In the genomic region with DNA sequence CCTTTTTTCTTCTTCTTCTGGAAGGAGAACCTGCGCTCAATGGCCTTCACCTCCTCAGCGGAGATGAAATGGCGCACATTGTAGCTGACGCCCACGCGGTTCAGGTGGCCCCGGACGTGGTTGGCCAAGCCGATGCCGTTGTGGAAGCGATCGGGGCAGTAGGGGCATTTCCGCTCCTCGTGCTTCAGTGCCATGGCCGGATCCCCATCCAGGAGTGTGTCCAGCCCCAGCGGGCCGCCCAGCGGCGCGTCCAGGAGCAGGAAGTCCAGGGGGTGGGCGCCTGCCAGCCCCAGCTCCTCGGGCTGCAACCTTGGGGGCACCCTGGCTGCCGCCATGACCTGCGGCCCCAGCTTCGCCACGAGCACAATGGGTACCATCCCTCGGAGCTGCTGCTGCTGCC, we compare ENCODE assay signal across 19 cellular contexts. TPM values are rescaled to one million over a fixed set of nuclear protein-coding genes. Genes with fewer than 3 reads are reported as not detected.
DNase-seq lines count a peak whose midpoint lies in the region; ATAC-seq, FAIRE-seq and TF ChIP-seq lines count a peak whose summit lies in the region.
"Had no signal": no experiment of that assay in that cellular context is flagged by ENCODE, and none has a peak within 500 bp of the region (broad histone marks: within the 10 kb centered on the region; RNA-seq: fewer than 3 reads in every experiment).

No MANE protein-coding gene starts in this region.

- H3K27ac ChIP-seq in HepG2 (ENCODE audit: extremely low read length, insufficient read depth, low read length): peak overlapping the region; percentile 78
- H3K27ac ChIP-seq in right lobe of liver: no peak overlapping the region
- H3K27ac ChIP-seq in stomach smooth muscle (ENCODE audit: low read length): peak overlapping the region; percentile 85
- H3K27ac ChIP-seq: 22Rv1 had no signal

- H2AFZ ChIP-seq in HepG2 (ENCODE audit: low read length): no peak overlapping the region

- no peak overlapping the region for H3K4me3 ChIP-seq in HepG2 (replicated peaks in 1 of 3; ENCODE audit: insufficient read depth in 1 of 3, low read depth in 2 of 3, low read length in 3 of 3)
- H3K4me3 ChIP-seq in right lobe of liver: no peak overlapping the region
- H3K4me3 ChIP-seq in stomach smooth muscle (ENCODE audit: low read length in 2 of 2): no peak overlapping the region

- in situ Hi-C loops in HepG2 (cut with HindIII; ENCODE audit: extremely low pct_ligation_motif_present, low pct_unique_long_range_greater_than_20kb): no loop called here

- H3K4me1 ChIP-seq in HepG2 (ENCODE audit: insufficient read depth, low read length): peaks cover 34% of the 10 kb centered on the region
- peaks cover 0 to 19% (median 9%) of the 10 kb centered on the region in 4 donors for H3K4me1 ChIP-seq in right lobe of liver
- H3K4me1 ChIP-seq in stomach smooth muscle (ENCODE audit: control insufficient read depth, insufficient read depth, low read length): peaks cover 32% of the 10 kb centered on the region

- CTCF ChIA-PET in HepG2 (lab: Yijun Ruan, JAX; ENCODE audit: low intra/inter-chr PET ratio, low total read pairs): interaction anchor here (1.6 kb wide), 1 partner anchor 19 kb away, joined by 5 read pairs; no protein-coding TSS in a partner anchor

- intact Hi-C loops in HepG2 (cut with micrococcal nuclease; ENCODE audit: unreplicated experiment): no loop called here
- intact Hi-C loops in right lobe of liver (cut with DNase I): no loop called here

- TF ChIP-seq POLR2A in HepG2 (IDR thresholded peaks at IDR 0.05; ENCODE audit: insufficient read depth in 1 of 2, low read depth in 2 of 2, low read length in 2 of 2) (no peak), right lobe of liver (IDR thresholded peaks at IDR 0.05) (no peak)

- H3K4me2 ChIP-seq in HepG2 (ENCODE audit: low read depth, low read length): peak overlapping the region; percentile 72

- ATAC-seq in HepG2 (no peak), right lobe of liver (no peak), GM21381 (IDR thresholded peaks at IDR 0.05; ENCODE audit: unreplicated experiment) (no peak)

- H3K9ac ChIP-seq in HepG2 (ENCODE audit: insufficient read depth, low read depth, low read length) (no peak overlapping the region), stomach smooth muscle (ENCODE audit: low read length in 2 of 2) (no peak overlapping the region)

- no peaks in the 10 kb centered on the region for H3K9me3 ChIP-seq in HepG2 (ENCODE audit: low read length)
- no peaks in the 10 kb centered on the region for H3K9me3 ChIP-seq in right lobe of liver
- no peaks in the 10 kb centered on the region for H3K9me3 ChIP-seq in stomach smooth muscle (ENCODE audit: control insufficient read depth in 2 of 2, low read length in 2 of 2)

- no peak for TF ChIP-seq CTCF in HepG2 (CRISPR knock-in tag; IDR thresholded peaks at IDR 0.05)
- no peak for TF ChIP-seq CTCF in right lobe of liver (IDR thresholded peaks at IDR 0.05)
- no peak for TF ChIP-seq CTCF in GM20000 (IDR thresholded peaks at IDR 0.05; ENCODE audit: extremely low read depth, missing control alignments)

- no TSS peak for BruUV-seq in HepG2 (replicated peaks; lab: Mats Ljungman, UMichigan)

- 95% methylated on average over 14 of the region's 27 CpGs for WGBS in HepG2 (ENCODE audit: low lambda C conversion rate)
- WGBS in right lobe of liver (ENCODE audit: insufficient coverage, low coverage, low lambda C conversion rate, missing lambda C conversion rate): 100% methylated on average over 4 of the region's 27 CpGs

- H4K20me1 ChIP-seq in HepG2 (ENCODE audit: insufficient read depth, low read length): no peaks in the 10 kb centered on the region

- TF ChIP-seq EP300 in HepG2 (IDR thresholded peaks at IDR 0.05; ENCODE audit: low read depth in 2 of 2, low read length in 2 of 2) (no peak), HepG2 (CRISPR knock-in tag; IDR thresholded peaks at IDR 0.05; ENCODE audit: borderline replicate concordance) (no peak)

- TF ChIP-seq RAD21 in HepG2 (CRISPR knock-in tag; IDR thresholded peaks at IDR 0.05): no peak

- no peaks in the 10 kb centered on the region for H3K79me2 ChIP-seq in HepG2 (ENCODE audit: insufficient read depth, low read length)

- DNase-seq in HepG2 (ENCODE audit: low spot score) (no peak), right lobe of liver (no peak), mesenteric fat pad (ENCODE audit: low spot score) (peak; percentile 68), SKM-1 (lab: John Stamatoyannopoulos, UW; ENCODE audit: unreplicated experiment) (no peak), GM20000 (ENCODE audit: low spot score) (no peak)
- no peak for DNase-seq in central memory CD4-positive, alpha-beta T cell
- DNase-seq: AML-193; Calu3; CD4-positive, alpha-beta T cell; DMS 273 treated with DMSO at 0.1 percent for 48 hours; HCEC 1CT; HFFc6; IMR-90 had no signal

- H3K27me3 ChIP-seq in HepG2 (ENCODE audit: control insufficient read depth in 1 of 2, insufficient read depth in 2 of 2, low read length in 2 of 2): no peaks in the 10 kb centered on the region
- no peaks in the 10 kb centered on the region for H3K27me3 ChIP-seq in right lobe of liver
- H3K27me3 ChIP-seq in stomach smooth muscle (ENCODE audit: control insufficient read depth in 1 of 2, insufficient read depth in 2 of 2, low read length in 2 of 2): no peaks in the 10 kb centered on the region

- POLR2A ChIA-PET in HepG2 (lab: Yijun Ruan, JAX): no interaction called here

- FAIRE-seq in HepG2 (lab: Jason Lieb, UNC): no peak
- FAIRE-seq: GM12891, H1 had no signal

- H3K36me3 ChIP-seq in HepG2 (replicated peaks in 1 of 2; ENCODE audit: control insufficient read depth in 1 of 2, insufficient read depth in 2 of 2, low read length in 2 of 2): no peaks in the 10 kb centered on the region
- H3K36me3 ChIP-seq in right lobe of liver: no peaks in the 10 kb centered on the region
- H3K36me3 ChIP-seq in stomach smooth muscle (ENCODE audit: control insufficient read depth in 2 of 2, insufficient read depth in 2 of 2, low read length in 2 of 2): no peaks in the 10 kb centered on the region

RNA-seq across cellular contexts. Expression of gene WIZ, which starts 11.2 kb away (rescaled TPM):
- total RNA-seq in HepG2 (2016; rRNA removed; fragmentation: Illumina TruSeq; extraction: Trizol): 4.7 and 5.1 TPM in 2 replicates
- total RNA-seq in HepG2 (2016; cell fraction: cytosol; rRNA removed; fragmentation: Illumina TruSeq; extraction: Trizol; ENCODE audit: low read depth): 1.7 TPM in 2 replicates
- total RNA-seq in HepG2 (2016; cell fraction: insoluble cytoplasmic fraction; rRNA removed; fragmentation: Illumina TruSeq; extraction: Trizol): 4.4 and 4.5 TPM in 2 replicates
- total RNA-seq in HepG2 (2016; cell fraction: membrane; rRNA removed; fragmentation: Illumina TruSeq; extraction: Trizol): 5.9 TPM in 2 replicates
- 4.9 and 5.5 TPM in 2 replicates for total RNA-seq in HepG2 (2016; cell fraction: nucleus; rRNA removed; fragmentation: Illumina TruSeq; extraction: Trizol)
- 4.8 and 6.3 TPM in 2 replicates for polyA plus RNA-seq in HepG2 (2011; rRNA removed)
- 3.3 and 4.8 TPM in 2 replicates for polyA plus RNA-seq in HepG2 (2011; cell fraction: cytosol; rRNA removed)
- 17.3 and 17.8 TPM in 2 replicates for polyA plus RNA-seq in HepG2 (2011; cell fraction: nucleus; rRNA removed)
- 7.0 and 7.1 TPM in 2 replicates for polyA plus RNA-seq in HepG2 (2012)
- 3.1 and 3.8 TPM in 2 replicates for polyA plus RNA-seq in HepG2 (2016; cell fraction: cytosol; fragmentation: Illumina TruSeq; extraction: Trizol; ENCODE audit: low read depth)
- polyA plus RNA-seq in HepG2 (2016; cell fraction: insoluble cytoplasmic fraction; fragmentation: Illumina TruSeq; extraction: Trizol; ENCODE audit: low read depth): 11.7 and 16.9 TPM in 2 replicates
- 9.4 and 11.9 TPM in 2 replicates for polyA plus RNA-seq in HepG2 (2016; cell fraction: membrane; fragmentation: Illumina TruSeq; extraction: Trizol; ENCODE audit: low read depth)
- 23.3 and 23.4 TPM in 2 replicates for polyA plus RNA-seq in HepG2 (2016; cell fraction: nucleus; fragmentation: Illumina TruSeq; extraction: Trizol; ENCODE audit: insufficient read depth, low read depth)
- polyA minus RNA-seq in HepG2 (2011; rRNA and poly(A)+ RNA removed; ENCODE audit: low replicate concordance): 5.2 and 6.7 TPM in 2 replicates
- polyA minus RNA-seq in HepG2 (2011; cell fraction: cytosol; rRNA and poly(A)+ RNA removed): 4.1 and 4.7 TPM in 2 replicates
- 7.0 and 7.5 TPM in 2 replicates for polyA minus RNA-seq in HepG2 (2011; cell fraction: nucleus; rRNA and poly(A)+ RNA removed)
- total RNA-seq in right lobe of liver: 10 to 100 TPM; 12.5 to 24.4 (median 14.6) TPM
- 37.6 TPM for total RNA-seq in mesenteric fat pad

RNA-seq across cellular contexts. Expression of gene AKAP8L, which starts 19.8 kb away (rescaled TPM):
- total RNA-seq in HepG2 (2016; rRNA removed; fragmentation: Illumina TruSeq; extraction: Trizol) (27.3 and 48.2 TPM in 2 replicates), right lobe of liver (10 to 100 TPM; 27.4 to 69.4 (median 49.6) TPM), mesenteric fat pad (63.8 TPM)
- total RNA-seq in HepG2 (2016; cell fraction: cytosol; rRNA removed; fragmentation: Illumina TruSeq; extraction: Trizol; ENCODE audit: low read depth): 42.8 and 43.6 TPM in 2 replicates
- 28.1 and 49.6 TPM in 2 replicates for total RNA-seq in HepG2 (2016; cell fraction: insoluble cytoplasmic fraction; rRNA removed; fragmentation: Illumina TruSeq; extraction: Trizol)
- 19.3 and 21.1 TPM in 2 replicates for total RNA-seq in HepG2 (2016; cell fraction: membrane; rRNA removed; fragmentation: Illumina TruSeq; extraction: Trizol)
- 58.1 and 60.2 TPM in 2 replicates for total RNA-seq in HepG2 (2016; cell fraction: nucleus; rRNA removed; fragmentation: Illumina TruSeq; extraction: Trizol)
- 49.6 and 63.4 TPM in 2 replicates for polyA plus RNA-seq in HepG2 (2011; rRNA removed)
- polyA plus RNA-seq in HepG2 (2011; cell fraction: cytosol; rRNA removed): 25.4 and 26.0 TPM in 2 replicates
- 267 and 311 TPM in 2 replicates for polyA plus RNA-seq in HepG2 (2011; cell fraction: nucleus; rRNA removed)
- polyA plus RNA-seq in HepG2 (2012): 54.1 and 55.4 TPM in 2 replicates
- polyA plus RNA-seq in HepG2 (2016; cell fraction: cytosol; fragmentation: Illumina TruSeq; extraction: Trizol; ENCODE audit: low read depth): 3.5 and 4.1 TPM in 2 replicates
- polyA plus RNA-seq in HepG2 (2016; cell fraction: insoluble cytoplasmic fraction; fragmentation: Illumina TruSeq; extraction: Trizol; ENCODE audit: low read depth): 25.4 and 30.1 TPM in 2 replicates
- 5.6 and 6.0 TPM in 2 replicates for polyA plus RNA-seq in HepG2 (2016; cell fraction: membrane; fragmentation: Illumina TruSeq; extraction: Trizol; ENCODE audit: low read depth)
- 142 and 146 TPM in 2 replicates for polyA plus RNA-seq in HepG2 (2016; cell fraction: nucleus; fragmentation: Illumina TruSeq; extraction: Trizol; ENCODE audit: insufficient read depth, low read depth)
- 57.8 and 104 TPM in 2 replicates for polyA minus RNA-seq in HepG2 (2011; rRNA and poly(A)+ RNA removed; ENCODE audit: low replicate concordance)
- 22.7 and 31.4 TPM in 2 replicates for polyA minus RNA-seq in HepG2 (2011; cell fraction: cytosol; rRNA and poly(A)+ RNA removed)
- 67.1 and 87.6 TPM in 2 replicates for polyA minus RNA-seq in HepG2 (2011; cell fraction: nucleus; rRNA and poly(A)+ RNA removed)

RNA-seq across cellular contexts. Expression of gene RASAL3, which starts 25.8 kb away (rescaled TPM):
- total RNA-seq in HepG2 (2016; rRNA removed; fragmentation: Illumina TruSeq; extraction: Trizol) (not detected in 2 replicates), right lobe of liver (1 to 10 TPM in 4 of 6 experiments, under 1 TPM in 2; 0.75 to 1.9 (median 1.1) TPM), mesenteric fat pad (4.1 TPM)
- total RNA-seq in HepG2 (2016; cell fraction: cytosol; rRNA removed; fragmentation: Illumina TruSeq; extraction: Trizol; ENCODE audit: low read depth): not detected in 2 replicates
- total RNA-seq in HepG2 (2016; cell fraction: insoluble cytoplasmic fraction; rRNA removed; fragmentation: Illumina TruSeq; extraction: Trizol): not detected in 2 replicates
- not detected in 2 replicates for total RNA-seq in HepG2 (2016; cell fraction: membrane; rRNA removed; fragmentation: Illumina TruSeq; extraction: Trizol)
- total RNA-seq in HepG2 (2016; cell fraction: nucleus; rRNA removed; fragmentation: Illumina TruSeq; extraction: Trizol): not detected in 2 replicates
- not detected in 2 replicates for polyA plus RNA-seq in HepG2 (2011; rRNA removed)
- 0.01 TPM in 1 of 2 replicates, not detected in the other for polyA plus RNA-seq in HepG2 (2011; cell fraction: cytosol; rRNA removed)
- polyA plus RNA-seq in HepG2 (2011; cell fraction: nucleus; rRNA removed): 0.09 TPM in 1 of 2 replicates, not detected in the other
- not detected in 2 replicates for polyA plus RNA-seq in HepG2 (2012)
- polyA plus RNA-seq in HepG2 (2016; cell fraction: cytosol; fragmentation: Illumina TruSeq; extraction: Trizol; ENCODE audit: low read depth): not detected in 2 replicates
- polyA plus RNA-seq in HepG2 (2016; cell fraction: insoluble cytoplasmic fraction; fragmentation: Illumina TruSeq; extraction: Trizol; ENCODE audit: low read depth): not detected in 2 replicates
- polyA plus RNA-seq in HepG2 (2016; cell fraction: membrane; fragmentation: Illumina TruSeq; extraction: Trizol; ENCODE audit: low read depth): not detected in 2 replicates
- not detected in 2 replicates for polyA plus RNA-seq in HepG2 (2016; cell fraction: nucleus; fragmentation: Illumina TruSeq; extraction: Trizol; ENCODE audit: insufficient read depth, low read depth)
- not detected in 2 replicates for polyA minus RNA-seq in HepG2 (2011; rRNA and poly(A)+ RNA removed; ENCODE audit: low replicate concordance)
- not detected in 2 replicates for polyA minus RNA-seq in HepG2 (2011; cell fraction: cytosol; rRNA and poly(A)+ RNA removed)
- polyA minus RNA-seq in HepG2 (2011; cell fraction: nucleus; rRNA and poly(A)+ RNA removed): not detected in 2 replicates
- total RNA-seq: Calu3, G401, HFFc6, IMR-90 had no signal

RNA-seq across cellular contexts. Expression of gene PGLYRP2, which starts 40.7 kb away (rescaled TPM):
- total RNA-seq in HepG2 (2016; rRNA removed; fragmentation: Illumina TruSeq; extraction: Trizol) (0.49 and 1.0 TPM in 2 replicates), right lobe of liver (100 to 1,000 TPM in 2 of 6 experiments, 10 to 100 TPM in 4; 45.1 to 135 (median 59.2) TPM), mesenteric fat pad (not detected)
- 0.10 and 0.53 TPM in 2 replicates for total RNA-seq in HepG2 (2016; cell fraction: cytosol; rRNA removed; fragmentation: Illumina TruSeq; extraction: Trizol; ENCODE audit: low read depth)
- total RNA-seq in HepG2 (2016; cell fraction: insoluble cytoplasmic fraction; rRNA removed; fragmentation: Illumina TruSeq; extraction: Trizol): 0.46 and 1.3 TPM in 2 replicates
- 0.17 and 0.49 TPM in 2 replicates for total RNA-seq in HepG2 (2016; cell fraction: membrane; rRNA removed; fragmentation: Illumina TruSeq; extraction: Trizol)
- 0.94 and 1.4 TPM in 2 replicates for total RNA-seq in HepG2 (2016; cell fraction: nucleus; rRNA removed; fragmentation: Illumina TruSeq; extraction: Trizol)
- polyA plus RNA-seq in HepG2 (2011; rRNA removed): 0.04 and 0.35 TPM in 2 replicates
- 0.08 and 0.22 TPM in 2 replicates for polyA plus RNA-seq in HepG2 (2011; cell fraction: cytosol; rRNA removed)
- polyA plus RNA-seq in HepG2 (2011; cell fraction: nucleus; rRNA removed): 0.27 and 0.69 TPM in 2 replicates
- 0.11 and 1.1 TPM in 2 replicates for polyA plus RNA-seq in HepG2 (2012)
- polyA plus RNA-seq in HepG2 (2016; cell fraction: cytosol; fragmentation: Illumina TruSeq; extraction: Trizol; ENCODE audit: low read depth): 0.11 and 0.19 TPM in 2 replicates
- polyA plus RNA-seq in HepG2 (2016; cell fraction: insoluble cytoplasmic fraction; fragmentation: Illumina TruSeq; extraction: Trizol; ENCODE audit: low read depth): 0.35 and 0.38 TPM in 2 replicates
- polyA plus RNA-seq in HepG2 (2016; cell fraction: membrane; fragmentation: Illumina TruSeq; extraction: Trizol; ENCODE audit: low read depth): 0.22 and 0.28 TPM in 2 replicates
- 0.79 and 2.3 TPM in 2 replicates for polyA plus RNA-seq in HepG2 (2016; cell fraction: nucleus; fragmentation: Illumina TruSeq; extraction: Trizol; ENCODE audit: insufficient read depth, low read depth)
- polyA minus RNA-seq in HepG2 (2011; rRNA and poly(A)+ RNA removed; ENCODE audit: low replicate concordance): 0.07 and 0.34 TPM in 2 replicates
- polyA minus RNA-seq in HepG2 (2011; cell fraction: cytosol; rRNA and poly(A)+ RNA removed): 0.20 TPM in 1 of 2 replicates, not detected in the other
- polyA minus RNA-seq in HepG2 (2011; cell fraction: nucleus; rRNA and poly(A)+ RNA removed): 1.0 TPM in 1 of 2 replicates, not detected in the other
- total RNA-seq: Calu3; CD4-positive, alpha-beta T cell; G401; H1; HFFc6; IMR-90 had no signal
- polyA plus RNA-seq: H1, IMR-90 had no signal

RNA-seq across cellular contexts. Expression of gene AKAP8, which starts 59.0 kb away (rescaled TPM):
- total RNA-seq in HepG2 (2016; rRNA removed; fragmentation: Illumina TruSeq; extraction: Trizol): 21.2 and 22.1 TPM in 2 replicates
- total RNA-seq in HepG2 (2016; cell fraction: cytosol; rRNA removed; fragmentation: Illumina TruSeq; extraction: Trizol; ENCODE audit: low read depth): 3.7 and 3.8 TPM in 2 replicates
- total RNA-seq in HepG2 (2016; cell fraction: insoluble cytoplasmic fraction; rRNA removed; fragmentation: Illumina TruSeq; extraction: Trizol): 20.2 and 21.5 TPM in 2 replicates
- total RNA-seq in HepG2 (2016; cell fraction: membrane; rRNA removed; fragmentation: Illumina TruSeq; extraction: Trizol): 9.1 and 9.4 TPM in 2 replicates
- total RNA-seq in HepG2 (2016; cell fraction: nucleus; rRNA removed; fragmentation: Illumina TruSeq; extraction: Trizol): 17.0 and 19.9 TPM in 2 replicates
- polyA plus RNA-seq in HepG2 (2011; rRNA removed): 15.2 and 15.9 TPM in 2 replicates
- polyA plus RNA-seq in HepG2 (2011; cell fraction: cytosol; rRNA removed): 9.5 and 11.1 TPM in 2 replicates
- 35.3 and 39.7 TPM in 2 replicates for polyA plus RNA-seq in HepG2 (2011; cell fraction: nucleus; rRNA removed)
- 11.5 and 13.0 TPM in 2 replicates for polyA plus RNA-seq in HepG2 (2012)
- 1.6 TPM in 2 replicates for polyA plus RNA-seq in HepG2 (2016; cell fraction: cytosol; fragmentation: Illumina TruSeq; extraction: Trizol; ENCODE audit: low read depth)
- polyA plus RNA-seq in HepG2 (2016; cell fraction: insoluble cytoplasmic fraction; fragmentation: Illumina TruSeq; extraction: Trizol; ENCODE audit: low read depth): 17.4 and 18.4 TPM in 2 replicates
- polyA plus RNA-seq in HepG2 (2016; cell fraction: membrane; fragmentation: Illumina TruSeq; extraction: Trizol; ENCODE audit: low read depth): 3.7 and 4.6 TPM in 2 replicates
- 47.6 and 49.0 TPM in 2 replicates for polyA plus RNA-seq in HepG2 (2016; cell fraction: nucleus; fragmentation: Illumina TruSeq; extraction: Trizol; ENCODE audit: insufficient read depth, low read depth)
- 13.4 and 15.5 TPM in 2 replicates for polyA minus RNA-seq in HepG2 (2011; rRNA and poly(A)+ RNA removed; ENCODE audit: low replicate concordance)
- 8.0 and 10.5 TPM in 2 replicates for polyA minus RNA-seq in HepG2 (2011; cell fraction: cytosol; rRNA and poly(A)+ RNA removed)
- 10.9 and 13.4 TPM in 2 replicates for polyA minus RNA-seq in HepG2 (2011; cell fraction: nucleus; rRNA and poly(A)+ RNA removed)
- 10 to 100 TPM in 5 of 6 experiments, 1 to 10 TPM in 1; 10.0 to 20.2 (median 13.3) TPM for total RNA-seq in right lobe of liver
- 38.3 TPM for total RNA-seq in mesenteric fat pad

Comparison
In these comparisons a context has a peak if more than half of its experiments do, and no peak if none do; other contexts are left out.
1. H3K27ac ChIP-seq: peak in HepG2 (single experiment) and stomach smooth muscle (single experiment); none in right lobe of liver (0 of 3).